ENCODE assay signal across 11 cellular contexts in the genomic region with DNA sequence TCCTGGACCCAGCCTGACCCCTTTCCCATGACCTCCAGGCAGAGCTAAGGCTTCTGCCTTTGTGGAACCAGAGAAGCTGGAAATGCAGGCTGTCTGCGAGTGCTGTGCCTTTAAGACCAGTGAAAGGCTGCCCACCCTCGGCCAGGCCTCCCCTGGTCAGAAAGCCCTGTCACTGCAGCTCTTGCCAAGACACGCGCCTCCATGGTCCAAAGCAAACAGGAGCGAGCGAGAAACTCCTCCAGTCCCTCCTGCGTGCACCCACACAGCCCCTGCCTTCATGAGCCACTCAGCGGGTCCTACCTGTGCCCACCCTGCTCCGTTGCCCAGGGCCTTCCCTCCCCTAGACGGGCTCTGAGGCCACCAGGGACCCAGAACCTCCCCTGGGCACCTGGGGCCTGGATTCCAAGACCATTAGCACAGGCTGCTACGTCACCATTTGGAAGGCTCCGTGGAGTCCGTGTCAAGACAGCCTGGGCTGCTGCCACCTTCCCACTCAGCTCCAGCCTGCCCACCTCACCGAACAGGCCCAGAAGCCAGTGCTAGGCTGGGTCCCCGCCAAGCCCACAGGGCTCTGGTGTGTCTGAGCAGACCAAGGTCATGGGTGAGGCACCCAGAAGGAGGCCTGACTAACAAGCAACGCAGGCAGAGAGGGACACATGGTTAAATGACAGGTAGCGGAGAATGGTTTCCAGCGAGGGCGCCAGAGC.
DNase-seq lines count a peak whose midpoint lies in the region; ATAC-seq and TF ChIP-seq lines count a peak whose summit lies in the region.
"Had no signal": no experiment of that assay in that cellular context is flagged by ENCODE, and none has a peak within 500 bp of the region (broad histone marks: within the 10 kb centered on the region; RNA-seq: fewer than 3 reads in every experiment).

No MANE protein-coding gene starts in this region.

- H3K27me3 ChIP-seq in right cardiac atrium (ENCODE audit: control insufficient read depth, insufficient read depth): no peaks in the 10 kb centered on the region
- H3K27me3 ChIP-seq in psoas muscle (ENCODE audit: insufficient read depth in 3 of 3, low read length in 2 of 3): no peaks in the 10 kb centered on the region

- H3K27ac ChIP-seq in right cardiac atrium (ENCODE audit: low read length) (peak overlapping the region; percentile 7), psoas muscle (peak overlapping the region; percentile 62)

- peaks cover 66% of the 10 kb centered on the region for H3K4me1 Mint-ChIP-seq in brain
- peaks cover 0 to 3% of the 10 kb centered on the region in 2 donors for H3K4me1 Mint-ChIP-seq in natural killer cell

- H3K4me3 ChIP-seq in right cardiac atrium (ENCODE audit: low read length): no peak overlapping the region
- H3K4me3 ChIP-seq in psoas muscle: peak overlapping the region; percentile 12

- DNase-seq in AG20443 (ENCODE audit: low spot score) (peak; percentile 86), right cardiac atrium (peak; percentile 91 to 96 (median 94)), psoas muscle (peak; percentile 84 to 88), natural killer cell (no peak)
- no peak for DNase-seq in activated naive CD4-positive, alpha-beta T cell treated with anti-CD3 and anti-CD28 coated beads, Interleukin-2, amount 50 U/mL, for 72 hours (ENCODE audit: low spot score in 2 of 2)
- DNase-seq: CD4-positive, CD25-positive, alpha-beta regulatory T cell; Kasumi-1 had no signal

- H3K36me3 Mint-ChIP-seq in brain (peaks cover under 1% of the 10 kb centered on the region), natural killer cell (no peaks in the 10 kb centered on the region)
- H3K36me3 Mint-ChIP-seq in activated naive CD4-positive, alpha-beta T cell treated with anti-CD3 and anti-CD28 coated beads, Interleukin-2, amount 50 U/mL, for 72 hours: no peaks in the 10 kb centered on the region
- H3K36me3 Mint-ChIP-seq: CD4-positive, CD25-positive, alpha-beta regulatory T cell had no signal

- ATAC-seq in right cardiac atrium (peak; percentile 83 to 84), psoas muscle (peak; percentile 65 to 80 (median 80)), GM18870 (IDR thresholded peaks at IDR 0.05; ENCODE audit: unreplicated experiment) (no peak), GM19452 (IDR thresholded peaks at IDR 0.05; ENCODE audit: unreplicated experiment) (no peak), natural killer cell (no peak)
- ATAC-seq in activated naive CD4-positive, alpha-beta T cell treated with anti-CD3 and anti-CD28 coated beads, Interleukin-2, amount 50 U/mL, for 72 hours: no peak
- ATAC-seq: Panc1 had no signal

- intact Hi-C loops in right cardiac atrium (cut with DNase I) (no loop called here), psoas muscle (cut with DNase I) (no loop called here), natural killer cell (cut with micrococcal nuclease) (no loop called here)

- no peak for TF ChIP-seq CTCF in brain (conservative IDR thresholded peaks at IDR 0.05)
- TF ChIP-seq CTCF in psoas muscle (IDR thresholded peaks at IDR 0.05): no peak
- TF ChIP-seq CTCF in natural killer cell (IDR thresholded peaks at IDR 0.05): no peak

- no peaks in the 10 kb centered on the region for H3K9me3 Mint-ChIP-seq in brain
- no peaks in the 10 kb centered on the region for H3K9me3 Mint-ChIP-seq in activated naive CD4-positive, alpha-beta T cell treated with anti-CD3 and anti-CD28 coated beads, Interleukin-2, amount 50 U/mL, for 72 hours
- no peaks in the 10 kb centered on the region for H3K9me3 Mint-ChIP-seq in natural killer cell
- H3K9me3 Mint-ChIP-seq: CD4-positive, CD25-positive, alpha-beta regulatory T cell had no signal

- peaks cover 0 to 2% of the 10 kb centered on the region in 2 donors for H3K36me3 ChIP-seq in psoas muscle (ENCODE audit: insufficient read depth in 1 of 2, low read depth in 1 of 2)

- H3K27me3 Mint-ChIP-seq in brain (no peaks in the 10 kb centered on the region), natural killer cell (ENCODE audit: low read depth in 2 of 2) (no peaks in the 10 kb centered on the region)
- H3K27me3 Mint-ChIP-seq: CD4-positive, CD25-positive, alpha-beta regulatory T cell had no signal

- H3K4me3 Mint-ChIP-seq in brain (no peak overlapping the region), natural killer cell (no peak overlapping the region)
- H3K4me3 Mint-ChIP-seq: CD4-positive, CD25-positive, alpha-beta regulatory T cell had no signal

- no peaks in the 10 kb centered on the region for H3K9me3 ChIP-seq in right cardiac atrium (ENCODE audit: control insufficient read depth, low read length)
- no peaks in the 10 kb centered on the region for H3K9me3 ChIP-seq in psoas muscle

- H3K27ac Mint-ChIP-seq in brain (peak overlapping the region; percentile 40 to 93 (median 89)), natural killer cell (no peak overlapping the region)
- H3K27ac Mint-ChIP-seq in activated naive CD4-positive, alpha-beta T cell treated with anti-CD3 and anti-CD28 coated beads, Interleukin-2, amount 50 U/mL, for 72 hours: no peak overlapping the region

- H3K4me1 ChIP-seq in right cardiac atrium (ENCODE audit: control insufficient read depth, insufficient read depth, low read length): peaks cover 24% of the 10 kb centered on the region
- peaks cover 73% of the 10 kb centered on the region for H3K4me1 ChIP-seq in psoas muscle

- 41% methylated on average over 19 of the region's 19 CpGs for WGBS in right cardiac atrium
- 42 to 60% (median 47%) methylated on average over 17 to 19 of the region's 19 CpGs for WGBS in psoas muscle, 3 donors

Comparison
In these comparisons a context has a peak if more than half of its experiments do, and no peak if none do; other contexts are left out.
1. DNase-seq: peak in AG20443 (single experiment), right cardiac atrium (3 of 3) and psoas muscle (2 of 2); none in activated naive CD4-positive, alpha-beta T cell treated with anti-CD3 and anti-CD28 coated beads, Interleukin-2, amount 50 U/mL, for 72 hours (0 of 2) and natural killer cell (single experiment).
2. H3K27ac Mint-ChIP-seq: peak in brain (5 of 5); none in activated naive CD4-positive, alpha-beta T cell treated with anti-CD3 and anti-CD28 coated beads, Interleukin-2, amount 50 U/mL, for 72 hours (0 of 2) and natural killer cell (0 of 2).
3. ATAC-seq: peak in right cardiac atrium (2 of 2) and psoas muscle (4 of 4); none in GM18870 (single experiment), activated naive CD4-positive, alpha-beta T cell treated with anti-CD3 and anti-CD28 coated beads, Interleukin-2, amount 50 U/mL, for 72 hours (0 of 2), GM19452 (single experiment) and natural killer cell (0 of 3).